ENCODE assay signal across 8 cellular contexts in genomic region chr5:141883184-141883947, GRCh38. TPM values are rescaled to one million over a fixed set of nuclear protein-coding genes. Genes with fewer than 3 reads are reported as not detected.
A peak's percentile ranks its signal among the peaks of the same experiment; 100 is the strongest.
DNase-seq lines count a peak whose midpoint lies in the region; TF ChIP-seq lines count a peak whose summit lies in the region.
"Had no signal": no experiment of that assay in that cellular context is flagged by ENCODE, and none has a peak within 500 bp of the region (broad histone marks: within the 10 kb centered on the region; RNA-seq: fewer than 3 reads in every experiment).

No MANE protein-coding gene starts in this region.

- peaks cover 63% of the 10 kb centered on the region for H3K27me3 ChIP-seq in left ventricle myocardium inferior (ENCODE audit: low read depth)
- H3K27me3 ChIP-seq in spleen (replicated peaks in 1 of 7) = peaks cover 11 to 91% (median 47%) of the 10 kb centered on the region in 7 donors

- H3K4me1 ChIP-seq in left ventricle myocardium inferior (peaks cover 53% of the 10 kb centered on the region), spleen (peaks cover 11 to 30% (median 17%) of the 10 kb centered on the region in 6 donors)

- DNase-seq in HFFc6 = peak; percentile 23
- peak; percentile 48 for DNase-seq in activated CD4-positive, alpha-beta memory T cell treated with anti-CD3 and anti-CD28 coated beads for 36 hours
- peak; percentile 56 for DNase-seq in left ventricle myocardium inferior
- peak in 7 of 10 donors; percentile 51 to 94 (median 67) for DNase-seq in posterior cingulate gyrus
- no peak for DNase-seq in epidermal melanocyte (ENCODE audit: insufficient read length, low spot score)
- DNase-seq in RKO (ENCODE audit: low spot score) = no peak
- DNase-seq in spleen = no peak

- TF ChIP-seq POLR2A in spleen (IDR thresholded peaks at IDR 0.05) = no peak

- intact Hi-C loops in activated CD4-positive, alpha-beta memory T cell treated with anti-CD3 and anti-CD28 coated beads for 36 hours (cut with micrococcal nuclease) = no loop called here
- intact Hi-C loops in left ventricle myocardium inferior (cut with micrococcal nuclease) (no loop called here), posterior cingulate gyrus (cut with DNase I) (loop anchor here (5.0 kb wide), 1 partner anchor 39 kb away; the partner anchor contains the start of gene DELE1), spleen (cut with DNase I; ENCODE audit: low total_unique reads) (loop anchor here (10.0 kb wide), 1 partner anchor 71 kb away; the partner anchor contains the start of gene PCDH12)

- H3K36me3 Mint-ChIP-seq in HFFc6 (ENCODE audit: low read depth) = no peaks in the 10 kb centered on the region
- H3K36me3 Mint-ChIP-seq in activated CD4-positive, alpha-beta memory T cell treated with anti-CD3 and anti-CD28 coated beads for 36 hours = no peaks in the 10 kb centered on the region

- CTCF ChIA-PET in activated CD4-positive, alpha-beta memory T cell treated with anti-CD3 and anti-CD28 coated beads for 36 hours (lab: Charles Lee) = interaction anchor here (1.0 to 7.7 kb wide), 4 partner anchors 72 to 190 kb away, joined by 3 to 263 read pairs (median 60); no protein-coding TSS in a partner anchor

- no peaks in the 10 kb centered on the region for H3K9me3 Mint-ChIP-seq in HFFc6
- no peaks in the 10 kb centered on the region for H3K9me3 Mint-ChIP-seq in activated CD4-positive, alpha-beta memory T cell treated with anti-CD3 and anti-CD28 coated beads for 36 hours

- H3K36me3 ChIP-seq in left ventricle myocardium inferior (no peaks in the 10 kb centered on the region), spleen (no peaks in the 10 kb centered on the region)

- no peak overlapping the region for H3K4me3 Mint-ChIP-seq in HFFc6
- no peak overlapping the region for H3K4me3 Mint-ChIP-seq in activated CD4-positive, alpha-beta memory T cell treated with anti-CD3 and anti-CD28 coated beads for 36 hours

- H3K4me3 ChIP-seq in left ventricle myocardium inferior (no peak overlapping the region), spleen (no peak overlapping the region)

- H3K27me3 Mint-ChIP-seq in HFFc6 (ENCODE audit: insufficient read depth) = peaks cover 37% of the 10 kb centered on the region
- H3K27me3 Mint-ChIP-seq in activated CD4-positive, alpha-beta memory T cell treated with anti-CD3 and anti-CD28 coated beads for 36 hours = peaks cover 61% of the 10 kb centered on the region

- no peaks in the 10 kb centered on the region for H3K9me3 ChIP-seq in left ventricle myocardium inferior (replicated peaks)
- H3K9me3 ChIP-seq in spleen = no peaks in the 10 kb centered on the region

- peaks cover 10% of the 10 kb centered on the region for H3K4me1 Mint-ChIP-seq in HFFc6 (ENCODE audit: low read depth)
- H3K4me1 Mint-ChIP-seq in activated CD4-positive, alpha-beta memory T cell treated with anti-CD3 and anti-CD28 coated beads for 36 hours (ENCODE audit: low read depth) = peaks cover 10% of the 10 kb centered on the region

- POLR2A ChIA-PET in activated CD4-positive, alpha-beta memory T cell treated with anti-CD3 and anti-CD28 coated beads for 36 hours (lab: Charles Lee) = no interaction called here

- WGBS in spleen, 5 donors = 5 to 7% (median 6%) methylated on average over 18 to 38 of the region's 38 CpGs

- H3K27ac Mint-ChIP-seq in HFFc6 = no peak overlapping the region
- no peak overlapping the region for H3K27ac Mint-ChIP-seq in activated CD4-positive, alpha-beta memory T cell treated with anti-CD3 and anti-CD28 coated beads for 36 hours

- TF ChIP-seq CTCF in HFFc6 (IDR thresholded peaks at IDR 0.05) (no peak), left ventricle myocardium inferior (IDR thresholded peaks at IDR 0.05; ENCODE audit: borderline replicate concordance) (no peak), spleen (IDR thresholded peaks at IDR 0.05 in 8 of 11, conservative IDR thresholded peaks at IDR 0.05 in 3 of 11) (no peak)

- H3K27ac ChIP-seq in left ventricle myocardium inferior (replicated peaks) = peak overlapping the region; percentile 95
- no peak overlapping the region for H3K27ac ChIP-seq in spleen

RNA-seq across cellular contexts. Expression of gene PCDH1, which starts 5.2 kb away (rescaled TPM):
- under 1 TPM in 5 of 6 experiments, not detected in 1; 0.07 to 0.18 (median 0.07) TPM for total RNA-seq in HFFc6 (2021; fragmentation: NEBNext Ultra II Directional; extraction: Animal tissue kit (Norgen Biotek cat#: 25700))
- not detected for total RNA-seq in activated CD4-positive, alpha-beta memory T cell treated with anti-CD3 and anti-CD28 coated beads for 36 hours
- total RNA-seq in left ventricle myocardium inferior = 16.1 TPM
- 10 to 100 TPM in 2 of 7 donors, 1 to 10 TPM in 5; 2.6 to 11.4 (median 7.4) TPM for total RNA-seq in spleen
- polyA plus RNA-seq in spleen = 1 to 10 TPM in 2 of 3 donors, under 1 TPM in 1; 0.30 to 2.2 (median 1.4) TPM
- total RNA-seq: T-helper 2 cell treated with Interferon-gamma antibody and Interleukin-4, amounts not matched to agents 100 ng/mL and 5 ng/mL, for 36 hours had no signal

RNA-seq across cellular contexts. Expression of gene DELE1, which starts 40.3 kb away (rescaled TPM):
- total RNA-seq in HFFc6 (2021; fragmentation: NEBNext Ultra II Directional; extraction: Animal tissue kit (Norgen Biotek cat#: 25700)) = 10 to 100 TPM; 44.4 to 54.2 (median 46.7) TPM
- total RNA-seq in activated CD4-positive, alpha-beta memory T cell treated with anti-CD3 and anti-CD28 coated beads for 36 hours = 10 to 100 TPM; 49.3 to 51.5 TPM
- 125 TPM for total RNA-seq in left ventricle myocardium inferior
- total RNA-seq in spleen = 100 to 1,000 TPM; 101 to 194 (median 149) TPM
- 10 to 100 TPM; 36.1 to 83.3 (median 69.7) TPM for polyA plus RNA-seq in spleen

Comparison
In these comparisons a context has a peak if more than half of its experiments do, and no peak if none do; other contexts are left out.
1. DNase-seq: peak in HFFc6 (single experiment), activated CD4-positive, alpha-beta memory T cell treated with anti-CD3 and anti-CD28 coated beads for 36 hours (single experiment), left ventricle myocardium inferior (single experiment) and posterior cingulate gyrus (7 of 10); none in epidermal melanocyte (single experiment), RKO (single experiment) and spleen (single experiment).
2. intact Hi-C loops: an anchor here in posterior cingulate gyrus (5.0 kb wide) and spleen (10.0 kb wide); none called in activated CD4-positive, alpha-beta memory T cell treated with anti-CD3 and anti-CD28 coated beads for 36 hours and left ventricle myocardium inferior.